Comparison of ENCODE assay signal across 8 cellular contexts in genomic region chr1:31789259-31790065, GRCh38. TPM values are rescaled to one million over a fixed set of nuclear protein-coding genes. Genes with fewer than 3 reads are reported as not detected.
A peak's percentile ranks its signal among the peaks of the same experiment; 100 is the strongest.
DNase-seq lines count a peak whose midpoint lies in the region; ATAC-seq, FAIRE-seq and TF ChIP-seq lines count a peak whose summit lies in the region.

No MANE protein-coding gene starts in this region.

- no peaks in the 10 kb centered on the region for H3K9me3 ChIP-seq in astrocyte (ENCODE audit: insufficient read depth, low read depth, low read length)
- no peaks in the 10 kb centered on the region for H3K9me3 ChIP-seq in hepatocyte (ENCODE audit: low read depth)
- H3K9me3 ChIP-seq in uterus, result no peaks in the 10 kb centered on the region

- ATAC-seq in HG02678 (IDR thresholded peaks at IDR 0.05; ENCODE audit: unreplicated experiment), result peak; percentile 51

- no peak for TF ChIP-seq POLR2A in uterus (IDR thresholded peaks at IDR 0.05)

- DNase-seq in EH (ENCODE audit: low read depth) (peak; percentile 90), NCI-H1694 (lab: John Stamatoyannopoulos, UW) (peak; percentile 55), T-helper 22 cell (ENCODE audit: low read depth) (peak; percentile 80), astrocyte (ENCODE audit: low read depth) (peak; percentile 69), hepatocyte (ENCODE audit: low spot score) (peak; percentile 97), uterus (peak; percentile 96)

- intact Hi-C loops in uterus (cut with DNase I; ENCODE audit: low total_unique reads), result loop anchor here (5.0 kb wide), 1 partner anchor 122 kb away; no protein-coding TSS in a partner anchor

- peaks cover 49% of the 10 kb centered on the region for H4K20me1 ChIP-seq in astrocyte (ENCODE audit: insufficient read depth, low read length)
- H4K20me1 ChIP-seq in hepatocyte (ENCODE audit: insufficient read depth, poor library complexity, severe bottlenecking), result no peaks in the 10 kb centered on the region

- H3K4me2 ChIP-seq in astrocyte (ENCODE audit: low read length) (peak overlapping the region; percentile 97), hepatocyte (peak overlapping the region; percentile 89)

- H3K9me3 Mint-ChIP-seq in astrocyte (ENCODE audit: unreplicated experiment), result no peaks in the 10 kb centered on the region

- peaks cover 17% of the 10 kb centered on the region for H3K27me3 Mint-ChIP-seq in astrocyte (ENCODE audit: low read depth, unreplicated experiment)

- peak overlapping the region; percentile 93 for H3K4me3 Mint-ChIP-seq in astrocyte (ENCODE audit: unreplicated experiment)

- H3K9me2 ChIP-seq in hepatocyte (replicated peaks; ENCODE audit: insufficient read depth), result no peaks in the 10 kb centered on the region

- peak; percentile 62 for TF ChIP-seq CTCF in astrocyte (IDR thresholded peaks at IDR 0.05; ENCODE audit: insufficient read depth, low read depth, low read length)
- peak; percentile 97 for TF ChIP-seq CTCF in hepatocyte (IDR thresholded peaks at IDR 0.05; ENCODE audit: poor library complexity)
- peak; percentile 95 to 99 (median 99) for TF ChIP-seq CTCF in uterus (IDR thresholded peaks at IDR 0.05)

- H3K9ac ChIP-seq in astrocyte (ENCODE audit: low read length) (peak overlapping the region; percentile 81), rectal smooth muscle tissue (ENCODE audit: low read length) (no peak overlapping the region)

- H3K27ac Mint-ChIP-seq in astrocyte (ENCODE audit: unreplicated experiment), result peak overlapping the region; percentile 66

- H3K4me1 Mint-ChIP-seq in astrocyte (ENCODE audit: low read depth, unreplicated experiment), result peaks cover 14% of the 10 kb centered on the region

- FAIRE-seq in astrocyte (lab: Jason Lieb, UNC), result no peak

- H3K79me2 ChIP-seq in astrocyte (ENCODE audit: insufficient read depth, low read length) (peaks cover 13% of the 10 kb centered on the region), hepatocyte (no peaks in the 10 kb centered on the region)

- no peaks in the 10 kb centered on the region for H3K27me3 ChIP-seq in astrocyte (ENCODE audit: insufficient read depth, low read length)
- H3K27me3 ChIP-seq in hepatocyte, result no peaks in the 10 kb centered on the region
- H3K27me3 ChIP-seq in rectal smooth muscle tissue (ENCODE audit: control insufficient read depth, insufficient read depth, low read length), result no peaks in the 10 kb centered on the region
- H3K27me3 ChIP-seq in uterus, result no peaks in the 10 kb centered on the region

- H3K4me1 ChIP-seq in astrocyte (ENCODE audit: insufficient read depth, low read length) (peaks cover 30% of the 10 kb centered on the region), hepatocyte (ENCODE audit: insufficient read depth) (no peaks in the 10 kb centered on the region), rectal smooth muscle tissue (ENCODE audit: control insufficient read depth, insufficient read depth, low read length) (no peaks in the 10 kb centered on the region), uterus (no peaks in the 10 kb centered on the region)

- H3K27ac ChIP-seq in astrocyte (ENCODE audit: low read depth, low read length), result peak overlapping the region; percentile 66
- H3K27ac ChIP-seq in hepatocyte, result peak overlapping the region; percentile 67
- no peak overlapping the region for H3K27ac ChIP-seq in rectal smooth muscle tissue (ENCODE audit: low read depth, low read length)
- H3K27ac ChIP-seq in uterus, result peak overlapping the region; percentile 80 to 87

- no peaks in the 10 kb centered on the region for H3K36me3 Mint-ChIP-seq in astrocyte (ENCODE audit: low read depth, unreplicated experiment)

- H3K4me3 ChIP-seq in astrocyte (ENCODE audit: insufficient read depth, low read depth, low read length) (peak overlapping the region; percentile 22), hepatocyte (peak overlapping the region; percentile 22), rectal smooth muscle tissue (ENCODE audit: low read length) (peak overlapping the region; percentile 87), uterus (peak overlapping the region; percentile 54 to 57)

- H3K36me3 ChIP-seq in astrocyte (ENCODE audit: insufficient read depth, low read length) (peaks cover 13% of the 10 kb centered on the region), hepatocyte (replicated peaks; ENCODE audit: insufficient read depth, low read depth) (no peaks in the 10 kb centered on the region), rectal smooth muscle tissue (ENCODE audit: control insufficient read depth, insufficient read depth, low read length) (no peaks in the 10 kb centered on the region), uterus (no peaks in the 10 kb centered on the region)

- H2AFZ ChIP-seq in astrocyte (ENCODE audit: low read depth, low read length) (no peak overlapping the region), hepatocyte (peak overlapping the region; percentile 61)

- WGBS in hepatocyte (ENCODE audit: low lambda C conversion rate, missing lambda C conversion rate), result 28% methylated on average over 17 of the region's 26 CpGs

RNA-seq across cellular contexts. Expression of gene ADGRB2, which starts 25.3 kb away (rescaled TPM):
- total RNA-seq in astrocyte (25.1 and 25.8 TPM in 2 replicates), hepatocyte (6.0 and 10.5 TPM in 2 replicates), uterus (10 to 100 TPM in 1 of 4 donors, 1 to 10 TPM in 1, under 1 TPM in 1, not detected in 1; 0.77 to 31.0 (median 3.7) TPM)
- polyA plus RNA-seq in hepatocyte, result 7.7 and 7.8 TPM in 2 replicates

RNA-seq across cellular contexts. Expression of gene SPOCD1, which starts 26.4 kb away (rescaled TPM):
- total RNA-seq in astrocyte, result 27.8 and 28.0 TPM in 2 replicates
- 1.4 and 2.3 TPM in 2 replicates for total RNA-seq in hepatocyte
- polyA plus RNA-seq in hepatocyte, result 2.8 and 2.9 TPM in 2 replicates
- 1 to 10 TPM in 2 of 4 donors, not detected in 2; 1.2 to 1.5 TPM for total RNA-seq in uterus

Comparison
In these comparisons a context has a peak if more than half of its experiments do, and no peak if none do; other contexts are left out.
1. H3K4me3 ChIP-seq: peak in every context shown above with its lines; median percentile 87 in rectal smooth muscle tissue; 56 in uterus; 22 in astrocyte; 22 in hepatocyte.